In genomic region chr16:90094791-90095190, GRCh38 we compare ENCODE assay signal across 8 cellular contexts. TPM values are rescaled to one million over a fixed set of nuclear protein-coding genes. Genes with fewer than 3 reads are reported as not detected.
"Had no signal": no experiment of that assay in that cellular context is flagged by ENCODE, and none has a peak within 500 bp of the region (broad histone marks: within the 10 kb centered on the region; RNA-seq: fewer than 3 reads in every experiment).

No MANE protein-coding gene starts in this region.

RNA-seq across cellular contexts. Expression of gene PRDM7, which starts 17.7 kb away (rescaled TPM):
- total RNA-seq: M059J, NCI-H460, OCI-LY7, PC-9, Right ventricle myocardium superior, RPMI7951, SJSA1 had no signal
- polyA plus RNA-seq: SK-N-SH had no signal
